11 cellular contexts compared by ENCODE assay signal in the genomic region with DNA sequence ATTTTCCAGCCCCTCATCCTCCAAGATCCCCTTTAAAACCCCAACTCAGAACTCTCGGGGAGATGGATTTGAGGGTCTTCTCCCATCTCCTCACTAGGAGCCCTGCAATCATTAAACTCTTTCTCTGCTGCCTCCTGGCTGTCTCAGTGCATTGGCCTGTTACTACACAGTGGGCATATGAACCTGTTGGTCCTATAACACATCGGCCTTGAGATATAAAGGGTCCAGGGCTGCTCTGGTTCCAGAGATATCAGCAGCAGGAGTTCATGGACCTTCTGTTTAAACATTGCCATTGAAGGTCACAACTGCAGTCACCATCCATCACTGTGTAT. TPM values are rescaled to one million over a fixed set of nuclear protein-coding genes. Genes with fewer than 3 reads are reported as not detected.
"Had no signal": no experiment of that assay in that cellular context is flagged by ENCODE, and none has a peak within 500 bp of the region (broad histone marks: within the 10 kb centered on the region; RNA-seq: fewer than 3 reads in every experiment).

No MANE protein-coding gene starts in this region.

- H2AFZ ChIP-seq: GM23338 had no signal

- FAIRE-seq: H1, H54, K562 had no signal

- H3K27ac Mint-ChIP-seq: GM23338, HFFc6 had no signal

- ATAC-seq: GM23338, K562 had no signal

- H3K4me3 Mint-ChIP-seq: GM23338, H9, HFFc6 had no signal

- H3K4me3 ChIP-seq: GM23338, K562 had no signal

- H3K4me2 ChIP-seq: GM23338 had no signal

- DNase-seq: H9, HCEC 1CT, HFFc6, IMR-90, KG1 had no signal

- H3K27ac ChIP-seq: HL-60 had no signal

RNA-seq across cellular contexts. Expression of gene METTL21C, which starts 3.8 kb away (rescaled TPM):
- total RNA-seq: GM23338, H1, H9, HFFc6, HT1080, IMR-90, K562 had no signal
- polyA plus RNA-seq: GM23338, H1, IMR-90, K562 had no signal
